In the genomic region with DNA sequence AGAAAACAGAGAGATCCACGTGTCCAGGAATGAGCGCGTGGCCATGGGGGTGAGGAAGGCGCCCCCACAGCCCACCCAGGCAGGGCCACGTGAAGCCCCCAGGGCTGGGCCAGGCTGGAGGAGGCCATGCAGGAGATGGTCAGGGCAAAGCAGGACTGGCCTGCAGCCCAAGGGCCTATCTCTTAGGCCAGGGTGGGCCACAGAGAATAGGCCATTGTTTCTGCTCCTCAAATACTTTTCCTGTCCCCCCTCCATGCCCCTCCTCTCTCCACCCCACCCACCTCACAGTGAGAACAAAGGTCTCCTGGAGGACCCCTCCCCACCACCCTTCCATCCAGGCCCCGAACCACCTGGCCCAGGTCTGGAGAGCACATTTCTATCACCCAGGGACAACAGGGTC, we compare ENCODE assay signal across 13 cellular contexts. TPM values are rescaled to one million over a fixed set of nuclear protein-coding genes. Genes with fewer than 3 reads are reported as not detected.
DNase-seq lines count a peak whose midpoint lies in the region; FAIRE-seq and TF ChIP-seq lines count a peak whose summit lies in the region.
"Had no signal": no experiment of that assay in that cellular context is flagged by ENCODE, and none has a peak within 500 bp of the region (broad histone marks: within the 10 kb centered on the region; RNA-seq: fewer than 3 reads in every experiment).

No MANE protein-coding gene starts in this region.

- no peak overlapping the region for H2AFZ ChIP-seq in astrocyte (ENCODE audit: low read depth, low read length)

- no peaks in the 10 kb centered on the region for H3K79me2 ChIP-seq in astrocyte (ENCODE audit: insufficient read depth, low read length)

- no peak for FAIRE-seq in astrocyte (lab: Jason Lieb, UNC)
- FAIRE-seq: G401.6 had no signal

- TF ChIP-seq CTCF in astrocyte (IDR thresholded peaks at IDR 0.05; ENCODE audit: insufficient read depth, low read depth, low read length) (no peak), left ventricle myocardium inferior (IDR thresholded peaks at IDR 0.05; ENCODE audit: borderline replicate concordance) (no peak), osteocyte (IDR thresholded peaks at IDR 0.05) (no peak), transverse colon (IDR thresholded peaks at IDR 0.05) (no peak), Calu3 (IDR thresholded peaks at IDR 0.05; ENCODE audit: unreplicated experiment) (no peak)

- H3K4me3 Mint-ChIP-seq in astrocyte (ENCODE audit: unreplicated experiment) (no peak overlapping the region), osteocyte (ENCODE audit: unreplicated experiment) (no peak overlapping the region), Calu3 (ENCODE audit: low read depth, unreplicated experiment) (no peak overlapping the region)
- H3K4me3 Mint-ChIP-seq: activated T-cell treated with anti-CD3 and anti-CD28 coated beads, Interleukin-2, amount 50 U/mL, for 24 hours; CD4-positive, alpha-beta memory T cell had no signal

- H3K36me3 Mint-ChIP-seq in astrocyte (ENCODE audit: low read depth, unreplicated experiment) (no peaks in the 10 kb centered on the region), osteocyte (ENCODE audit: unreplicated experiment) (no peaks in the 10 kb centered on the region), Calu3 (ENCODE audit: insufficient read depth, unreplicated experiment) (peaks cover 14% of the 10 kb centered on the region)
- H3K36me3 Mint-ChIP-seq: CD4-positive, alpha-beta memory T cell had no signal

- intact Hi-C loops in left ventricle myocardium inferior (cut with micrococcal nuclease) (no loop called here), transverse colon (cut with DNase I; ENCODE audit: low total_unique reads) (no loop called here), Calu3 (cut with micrococcal nuclease; ENCODE audit: unreplicated experiment) (no loop called here)

- no peak for DNase-seq in astrocyte (ENCODE audit: low read depth)
- DNase-seq in left ventricle myocardium inferior, result no peak
- no peak for DNase-seq in osteocyte (ENCODE audit: extremely low spot score, unreplicated experiment)
- no peak for DNase-seq in transverse colon
- DNase-seq in activated CD4-positive, alpha-beta T cell treated with anti-CD3 and anti-CD28 coated beads for 4 hours, result no peak
- DNase-seq in activated CD8-positive, alpha-beta memory T cell treated with anti-CD3 and anti-CD28 coated beads for 24 hours, result no peak
- DNase-seq in Calu3, result no peak
- DNase-seq: activated T-cell treated with anti-CD3 and anti-CD28 coated beads, Interleukin-2, amount 50 U/mL, for 24 hours; CD4-positive, alpha-beta memory T cell; Karpas-422; NCI-H2081 had no signal

- H3K4me3 ChIP-seq in astrocyte (ENCODE audit: insufficient read depth, low read depth, low read length) (no peak overlapping the region), left ventricle myocardium inferior (no peak overlapping the region), transverse colon (no peak overlapping the region)

- H3K4me1 ChIP-seq in astrocyte (ENCODE audit: insufficient read depth, low read length), result peaks cover 31% of the 10 kb centered on the region
- H3K4me1 ChIP-seq in left ventricle myocardium inferior, result peaks cover 72% of the 10 kb centered on the region
- H3K4me1 ChIP-seq in transverse colon, result peaks cover 10 to 29% (median 22%) of the 10 kb centered on the region in 4 donors

- H3K9me3 ChIP-seq in astrocyte (ENCODE audit: insufficient read depth, low read depth, low read length) (no peaks in the 10 kb centered on the region), left ventricle myocardium inferior (replicated peaks) (no peaks in the 10 kb centered on the region), transverse colon (no peaks in the 10 kb centered on the region)

- no peak for TF ChIP-seq POLR2A in transverse colon (IDR thresholded peaks at IDR 0.05)

- peak overlapping the region; percentile 75 for H3K4me2 ChIP-seq in astrocyte (ENCODE audit: low read length)

- CTCF ChIA-PET in Calu3 (lab: Charles Lee), result interaction anchor here (0.8 to 1.2 kb wide), 2 partner anchors 14 to 41 kb away, joined by 3 to 5 read pairs; no protein-coding TSS in a partner anchor

- H4K20me1 ChIP-seq in astrocyte (ENCODE audit: insufficient read depth, low read length), result no peaks in the 10 kb centered on the region

- H3K4me1 Mint-ChIP-seq in astrocyte (ENCODE audit: low read depth, unreplicated experiment) (peaks cover 30% of the 10 kb centered on the region), osteocyte (ENCODE audit: unreplicated experiment) (peaks cover 79% of the 10 kb centered on the region), Calu3 (ENCODE audit: low read depth, unreplicated experiment) (peaks cover 42% of the 10 kb centered on the region)
- H3K4me1 Mint-ChIP-seq: CD4-positive, alpha-beta memory T cell had no signal

- H3K27ac Mint-ChIP-seq in astrocyte (ENCODE audit: unreplicated experiment) (no peak overlapping the region), osteocyte (ENCODE audit: unreplicated experiment) (peak overlapping the region; percentile 99), Calu3 (ENCODE audit: unreplicated experiment) (no peak overlapping the region)
- H3K27ac Mint-ChIP-seq: activated T-cell treated with anti-CD3 and anti-CD28 coated beads, Interleukin-2, amount 50 U/mL, for 24 hours; CD4-positive, alpha-beta memory T cell had no signal

- no TSS peak for BruUV-seq in Calu3 (replicated peaks; lab: Mats Ljungman, UMichigan)

- H3K27me3 Mint-ChIP-seq in astrocyte (ENCODE audit: low read depth, unreplicated experiment), result peaks cover 4% of the 10 kb centered on the region
- H3K27me3 Mint-ChIP-seq in osteocyte (ENCODE audit: unreplicated experiment), result no peaks in the 10 kb centered on the region
- no peaks in the 10 kb centered on the region for H3K27me3 Mint-ChIP-seq in Calu3 (ENCODE audit: unreplicated experiment)

- TF ChIP-seq EP300 in transverse colon (IDR thresholded peaks at IDR 0.05; ENCODE audit: low read depth), result no peak

- in situ Hi-C loops in transverse colon (cut with MboI; ENCODE audit: low pct_ligation_motif_present in 1 of 4, low pct_unique_long_range_greater_than_20kb in 1 of 4, low sequenced_read_pairs in 3 of 4), result no loop called here

- H3K27me3 ChIP-seq in astrocyte (ENCODE audit: insufficient read depth, low read length), result no peaks in the 10 kb centered on the region
- H3K27me3 ChIP-seq in left ventricle myocardium inferior (ENCODE audit: low read depth), result no peaks in the 10 kb centered on the region
- H3K27me3 ChIP-seq in transverse colon, result no peaks in the 10 kb centered on the region

- H3K9ac ChIP-seq in astrocyte (ENCODE audit: low read length), result peak overlapping the region; percentile 55

- H3K9me3 Mint-ChIP-seq in astrocyte (ENCODE audit: unreplicated experiment) (no peaks in the 10 kb centered on the region), osteocyte (ENCODE audit: unreplicated experiment) (no peaks in the 10 kb centered on the region), Calu3 (ENCODE audit: low read depth, unreplicated experiment) (no peaks in the 10 kb centered on the region)
- H3K9me3 Mint-ChIP-seq: activated T-cell treated with anti-CD3 and anti-CD28 coated beads, Interleukin-2, amount 50 U/mL, for 24 hours had no signal

- WGBS in transverse colon (ENCODE audit: low coverage in 1 of 2), 2 donors, result 67% methylated on average over 6 of the region's 6 CpGs; no CpG with 5 or more reads in 1 of the 2 donors

- H3K27ac ChIP-seq in astrocyte (ENCODE audit: low read depth, low read length) (no peak overlapping the region), left ventricle myocardium inferior (replicated peaks) (peak overlapping the region; percentile 90), transverse colon (peak overlapping the region; percentile 46 to 69 (median 60))

- no peaks in the 10 kb centered on the region for H3K36me3 ChIP-seq in astrocyte (ENCODE audit: insufficient read depth, low read length)
- H3K36me3 ChIP-seq in left ventricle myocardium inferior, result no peaks in the 10 kb centered on the region
- H3K36me3 ChIP-seq in transverse colon, result no peaks in the 10 kb centered on the region

RNA-seq across cellular contexts. Expression of gene CDC42EP1, which starts 8.3 kb away (rescaled TPM):
- total RNA-seq in astrocyte (106 and 109 TPM in 2 replicates), left ventricle myocardium inferior (17.7 TPM), osteocyte (282 and 283 TPM in 2 replicates), transverse colon (10 to 100 TPM; 27.3 to 52.9 (median 28.9) TPM), Calu3 (2022) (156 and 162 TPM in 2 replicates)
- total RNA-seq: CD4-positive, alpha-beta memory T cell had no signal

RNA-seq across cellular contexts. Expression of gene LGALS2, which starts 27.9 kb away (rescaled TPM):
- total RNA-seq in astrocyte (not detected in 2 replicates), left ventricle myocardium inferior (not detected), osteocyte (not detected in 2 replicates), transverse colon (10 to 100 TPM in 2 of 4 donors, 1 to 10 TPM in 1, not detected in 1; 1.3 to 43.4 (median 17.2) TPM), Calu3 (2022) (0.90 and 1.2 TPM in 2 replicates)
- total RNA-seq: epithelial cell of proximal tubule had no signal

RNA-seq across cellular contexts. Expression of gene CARD10, which starts 32.8 kb away (rescaled TPM):
- total RNA-seq in astrocyte (19.7 and 22.6 TPM in 2 replicates), left ventricle myocardium inferior (9.0 TPM), osteocyte (29.2 and 31.5 TPM in 2 replicates), transverse colon (100 to 1,000 TPM in 1 of 4 donors, 10 to 100 TPM in 3; 46.3 to 166 (median 60.9) TPM), Calu3 (2022) (40.5 and 49.2 TPM in 2 replicates)

RNA-seq across cellular contexts. Expression of gene GGA1, which starts 56.7 kb away (rescaled TPM):
- total RNA-seq in astrocyte (39.9 and 43.1 TPM in 2 replicates), left ventricle myocardium inferior (27.5 TPM), osteocyte (50.0 and 56.1 TPM in 2 replicates), transverse colon (100 to 1,000 TPM in 1 of 4 donors, 10 to 100 TPM in 3; 60.1 to 142 (median 73.8) TPM), Calu3 (2022) (89.8 and 95.3 TPM in 2 replicates)
